Comparison of ENCODE assay signal across 17 cellular contexts in genomic region chr3:13526626-13526949, GRCh38. TPM values are rescaled to one million over a fixed set of nuclear protein-coding genes. Genes with fewer than 3 reads are reported as not detected.
DNase-seq lines count a peak whose midpoint lies in the region; ATAC-seq and TF ChIP-seq lines count a peak whose summit lies in the region.
"Had no signal": no experiment of that assay in that cellular context is flagged by ENCODE, and none has a peak within 500 bp of the region (broad histone marks: within the 10 kb centered on the region; RNA-seq: fewer than 3 reads in every experiment).

No MANE protein-coding gene starts in this region.

- no peak for TF ChIP-seq CTCF in VCaP (conservative IDR thresholded peaks at IDR 0.05)
- TF ChIP-seq CTCF in coronary artery (IDR thresholded peaks at IDR 0.05) = no peak
- TF ChIP-seq CTCF in osteoblast (IDR thresholded peaks at IDR 0.05; ENCODE audit: extremely low read depth, low read depth, low read length) = no peak
- TF ChIP-seq CTCF in tibial nerve (IDR thresholded peaks at IDR 0.05) = no peak

- H3K4me1 ChIP-seq in osteoblast (ENCODE audit: insufficient read depth, low read length) (peaks cover 7% of the 10 kb centered on the region), tibial nerve (peaks cover 0 to 62% (median 27%) of the 10 kb centered on the region in 4 donors)
- H3K4me1 ChIP-seq: BE2C had no signal

- DNase-seq in coronary artery (ENCODE audit: low spot score) (no peak), osteoblast (ENCODE audit: insufficient read length, low spot score, missing footprints) (peak; percentile 8), tibial nerve (ENCODE audit: low spot score in 2 of 2) (no peak), NCI-H510A treated with DMSO at 0.1 percent for 48 hours (lab: John Stamatoyannopoulos, UW) (no peak), AML-193 (lab: John Stamatoyannopoulos, UW) (no peak), GOT3 (lab: John Stamatoyannopoulos, UW) (no peak)
- DNase-seq: activated CD4-positive, alpha-beta T cell treated with anti-CD3 and anti-CD28 coated beads, Interleukin-2, amount 10 ng/mL, durations not matched to agents 24 days and 14 days; activated CD8-positive, alpha-beta memory T cell treated with anti-CD3 and anti-CD28 coated beads, Interleukin-2, amount 50 U/mL, for 4 hours; activated gamma-delta T cell; BE2C; left colon; NCI-H1417 treated with DMSO at 0.1 percent for 48 hours; NCI-H2171 treated with DMSO at 0.1 percent for 48 hours; nucleus accumbens; stimulated activated CD4-positive, alpha-beta T cell treated with anti-CD3 and anti-CD28 coated beads, Interleukin-2, amount 100 ng/mL, for 48 hours had no signal

- TF ChIP-seq EP300 in tibial nerve (IDR thresholded peaks at IDR 0.05) = no peak

- no peaks in the 10 kb centered on the region for H4K20me1 ChIP-seq in osteoblast (ENCODE audit: insufficient read depth, low read length)

- H3K4me3 ChIP-seq in coronary artery = no peak overlapping the region
- no peak overlapping the region for H3K4me3 ChIP-seq in osteoblast (ENCODE audit: insufficient read depth, low read length)
- no peak overlapping the region for H3K4me3 ChIP-seq in tibial nerve

- no peaks in the 10 kb centered on the region for H3K27me3 ChIP-seq in osteoblast (ENCODE audit: insufficient read depth, low read length)
- no peaks in the 10 kb centered on the region for H3K27me3 ChIP-seq in tibial nerve
- H3K27me3 ChIP-seq: BE2C had no signal

- no peak overlapping the region for H3K4me2 ChIP-seq in osteoblast (ENCODE audit: insufficient read depth, low read length)

- ATAC-seq in HG02973 (IDR thresholded peaks at IDR 0.05; ENCODE audit: unreplicated experiment) = no peak
- ATAC-seq: left colon had no signal

- H3K27ac ChIP-seq in VCaP (peak overlapping the region; percentile 34; the same call in 1 of the 2 replicates), coronary artery (peak overlapping the region; percentile 48 to 86), osteoblast (ENCODE audit: low read depth, low read length) (no peak overlapping the region), tibial nerve (peak overlapping the region; percentile 68 to 89 (median 78))

- no peak overlapping the region for H2AFZ ChIP-seq in osteoblast (ENCODE audit: low read length)

- no peak for TF ChIP-seq POLR2A in tibial nerve (IDR thresholded peaks at IDR 0.05)

- H3K9me3 ChIP-seq in osteoblast (ENCODE audit: low read depth, low read length) (no peaks in the 10 kb centered on the region), tibial nerve (no peaks in the 10 kb centered on the region)
- H3K9me3 ChIP-seq: BE2C had no signal

- WGBS in tibial nerve, 2 donors = 50 to 58% methylated on average over 5 of the region's 5 CpGs

- H3K36me3 ChIP-seq in osteoblast (ENCODE audit: insufficient read depth, low read length) (no peaks in the 10 kb centered on the region), tibial nerve (no peaks in the 10 kb centered on the region)
- H3K36me3 ChIP-seq: BE2C had no signal

- no peaks in the 10 kb centered on the region for H3K79me2 ChIP-seq in osteoblast (ENCODE audit: insufficient read depth, low read length)

RNA-seq across cellular contexts. Expression of gene FBLN2, which starts 22.3 kb away (rescaled TPM):
- total RNA-seq in osteoblast (46.0 and 54.6 TPM in 2 replicates), tibial nerve (100 to 1,000 TPM; 185 to 445 (median 240) TPM)
- total RNA-seq: activated CD4-positive, alpha-beta T cell treated with anti-CD3 and anti-CD28 coated beads, Interleukin-2, amount 10 ng/mL, durations not matched to agents 24 days and 14 days had no signal

RNA-seq across cellular contexts. Expression of gene HDAC11, which starts 46.5 kb away (rescaled TPM):
- 10.9 and 11.2 TPM in 2 replicates for total RNA-seq in osteoblast
- total RNA-seq in tibial nerve = 10 to 100 TPM; 20.9 to 25.1 (median 23.9) TPM
